In the genomic region with DNA sequence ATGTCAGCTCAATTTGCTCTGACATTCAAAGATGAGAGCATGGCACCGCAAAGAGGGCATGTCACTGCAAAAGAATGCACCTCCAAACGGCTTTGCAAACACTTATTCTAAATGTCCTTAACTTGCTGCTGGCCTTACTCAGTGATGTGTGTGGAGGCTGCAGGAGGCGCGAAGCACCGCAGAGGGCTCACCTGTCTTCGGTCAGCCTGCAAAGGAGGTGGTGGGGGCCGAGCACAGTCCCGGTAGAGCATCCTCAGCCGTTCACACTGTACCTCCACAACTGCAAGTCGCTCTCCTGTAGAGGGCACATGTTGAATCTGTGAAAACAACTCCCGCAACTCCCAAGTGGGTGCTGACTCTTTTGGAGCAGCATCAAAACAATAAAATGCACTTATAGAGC, we compare ENCODE assay signal across 24 cellular contexts.
DNase-seq lines count a peak whose midpoint lies in the region; ATAC-seq and TF ChIP-seq lines count a peak whose summit lies in the region.
"Had no signal": no experiment of that assay in that cellular context is flagged by ENCODE, and none has a peak within 500 bp of the region (broad histone marks: within the 10 kb centered on the region; RNA-seq: fewer than 3 reads in every experiment).

No MANE protein-coding gene starts in this region.

- H3K4me3 ChIP-seq in uterus, result no peak overlapping the region
- H3K4me3 ChIP-seq: vagina had no signal

- no peaks in the 10 kb centered on the region for H3K4me1 ChIP-seq in uterus
- H3K4me1 ChIP-seq: vagina had no signal

- CTCF ChIA-PET in activated B cell treated with CpG ODN at 0.5 μM for 24 hours (lab: Charles Lee), result no interaction called here

- POLR2A ChIA-PET in activated B cell treated with CpG ODN at 0.5 μM for 24 hours (lab: Charles Lee), result interaction anchor here (1.2 kb wide), 1 partner anchor 144 kb away, joined by 3 read pairs; no protein-coding TSS in a partner anchor

- no peak for TF ChIP-seq CTCF in activated B cell treated with CpG ODN at 0.5 μM for 24 hours (IDR thresholded peaks at IDR 0.05)
- no peak for TF ChIP-seq CTCF in uterus (IDR thresholded peaks at IDR 0.05)

- no peak overlapping the region for H3K4me3 Mint-ChIP-seq in activated T-cell treated with anti-CD3 and anti-CD28 coated beads, Interleukin-2, amount 50 U/mL, for 72 hours
- H3K4me3 Mint-ChIP-seq in activated B cell treated with CpG ODN at 0.5 μM for 24 hours, result no peak overlapping the region
- H3K4me3 Mint-ChIP-seq: activated naive CD8-positive, alpha-beta T cell treated with anti-CD3 and anti-CD28 coated beads, Interleukin-2, amount 50 U/mL, for 24 hours; immature natural killer cell; natural killer cell; T-helper 1 cell treated with Interleukin-12 subunit alpha and Interleukin-12 subunit beta and Interleukin-4 antibody, amounts not matched to agents 30 μg/mL and 1 μg/mL, for 36 hours had no signal

- H3K27ac ChIP-seq in uterus, result no peak overlapping the region
- H3K27ac ChIP-seq: foreskin keratinocyte, vagina had no signal

- H3K9me3 ChIP-seq in uterus, result no peaks in the 10 kb centered on the region
- H3K9me3 ChIP-seq: vagina had no signal

- intact Hi-C loops in activated B cell treated with CpG ODN at 0.5 μM for 24 hours (cut with micrococcal nuclease) (loop anchor here (5.0 kb wide), 1 partner anchor 168 kb away; no protein-coding TSS in a partner anchor), uterus (cut with DNase I; ENCODE audit: low total_unique reads) (no loop called here)

- H3K36me3 ChIP-seq in uterus, result no peaks in the 10 kb centered on the region

- TF ChIP-seq POLR2A in uterus (IDR thresholded peaks at IDR 0.05), result no peak

- DNase-seq in activated T-cell treated with anti-CD3 and anti-CD28 coated beads, Interleukin-2, amount 50 U/mL, for 72 hours, result no peak
- DNase-seq in activated T-cell treated with anti-CD3 and anti-CD28 coated beads, Interleukin-2, amount 50 U/mL, for 1 hour, result no peak
- DNase-seq in activated B cell treated with CpG ODN at 0.5 μM for 24 hours, result no peak
- peak; percentile 37 for DNase-seq in iPS-NIHi7 (ENCODE audit: extremely low spot score)
- DNase-seq in hepatic stellate cell (ENCODE audit: low spot score), result no peak
- DNase-seq in middle frontal gyrus (ENCODE audit: extremely low spot score, low spot score), result no peak
- DNase-seq in uterus, result no peak
- DNase-seq: activated gamma-delta T cell; activated naive CD8-positive, alpha-beta T cell treated with anti-CD3 and anti-CD28 coated beads, Interleukin-2, amount 50 U/mL, for 24 hours; activated T-cell treated with anti-CD3 and anti-CD28 coated beads for 4 hours; DMS53; effector memory CD4-positive, alpha-beta T cell; immature natural killer cell; natural killer cell; NCI-H1105; NCI-H2029; NCI-H345; NCI-H748 treated with DMSO at 0.1 percent for 48 hours; stimulated activated naive CD4-positive, alpha-beta T cell treated with Interleukin-2 at 50 U/mL for 16 hours had no signal

- no peaks in the 10 kb centered on the region for H3K4me1 Mint-ChIP-seq in activated T-cell treated with anti-CD3 and anti-CD28 coated beads, Interleukin-2, amount 50 U/mL, for 72 hours (ENCODE audit: low read depth)
- peaks cover 44% of the 10 kb centered on the region for H3K4me1 Mint-ChIP-seq in activated B cell treated with CpG ODN at 0.5 μM for 24 hours
- H3K4me1 Mint-ChIP-seq: activated naive CD8-positive, alpha-beta T cell treated with anti-CD3 and anti-CD28 coated beads, Interleukin-2, amount 50 U/mL, for 24 hours; immature natural killer cell; natural killer cell had no signal

- H3K27me3 Mint-ChIP-seq in activated T-cell treated with anti-CD3 and anti-CD28 coated beads, Interleukin-2, amount 50 U/mL, for 72 hours (ENCODE audit: low read depth), result no peaks in the 10 kb centered on the region
- H3K27me3 Mint-ChIP-seq in activated B cell treated with CpG ODN at 0.5 μM for 24 hours, result no peaks in the 10 kb centered on the region
- H3K27me3 Mint-ChIP-seq: activated naive CD8-positive, alpha-beta T cell treated with anti-CD3 and anti-CD28 coated beads, Interleukin-2, amount 50 U/mL, for 24 hours had no signal

- H3K9me3 Mint-ChIP-seq in activated T-cell treated with anti-CD3 and anti-CD28 coated beads, Interleukin-2, amount 50 U/mL, for 72 hours, result no peaks in the 10 kb centered on the region
- no peaks in the 10 kb centered on the region for H3K9me3 Mint-ChIP-seq in activated B cell treated with CpG ODN at 0.5 μM for 24 hours
- H3K9me3 Mint-ChIP-seq: activated naive CD8-positive, alpha-beta T cell treated with anti-CD3 and anti-CD28 coated beads, Interleukin-2, amount 50 U/mL, for 24 hours; immature natural killer cell; natural killer cell; T-helper 1 cell treated with Interleukin-12 subunit alpha and Interleukin-12 subunit beta and Interleukin-4 antibody, amounts not matched to agents 30 μg/mL and 1 μg/mL, for 36 hours had no signal

- H3K27ac Mint-ChIP-seq in activated T-cell treated with anti-CD3 and anti-CD28 coated beads, Interleukin-2, amount 50 U/mL, for 72 hours, result peak overlapping the region; percentile 33
- peak overlapping the region; percentile 71 for H3K27ac Mint-ChIP-seq in activated B cell treated with CpG ODN at 0.5 μM for 24 hours
- H3K27ac Mint-ChIP-seq: activated naive CD8-positive, alpha-beta T cell treated with anti-CD3 and anti-CD28 coated beads, Interleukin-2, amount 50 U/mL, for 24 hours; immature natural killer cell; natural killer cell; T-helper 1 cell treated with Interleukin-12 subunit alpha and Interleukin-12 subunit beta and Interleukin-4 antibody, amounts not matched to agents 30 μg/mL and 1 μg/mL, for 36 hours had no signal

- no peak for ATAC-seq in activated T-cell treated with anti-CD3 and anti-CD28 coated beads, Interleukin-2, amount 50 U/mL, for 72 hours (replicated peaks in 1 of 2)
- ATAC-seq in activated B cell treated with CpG ODN at 0.5 μM for 24 hours (ENCODE audit: low read depth) (no peak), HG03439 (IDR thresholded peaks at IDR 0.05; ENCODE audit: unreplicated experiment) (no peak)
- ATAC-seq: activated naive CD8-positive, alpha-beta T cell treated with anti-CD3 and anti-CD28 coated beads, Interleukin-2, amount 50 U/mL, for 24 hours; foreskin keratinocyte; left lobe of liver; natural killer cell had no signal

- H3K27me3 ChIP-seq in uterus, result no peaks in the 10 kb centered on the region
- H3K27me3 ChIP-seq: foreskin keratinocyte, vagina had no signal

- no peaks in the 10 kb centered on the region for H3K36me3 Mint-ChIP-seq in activated T-cell treated with anti-CD3 and anti-CD28 coated beads, Interleukin-2, amount 50 U/mL, for 72 hours (ENCODE audit: insufficient read depth in 2 of 2)
- H3K36me3 Mint-ChIP-seq in activated B cell treated with CpG ODN at 0.5 μM for 24 hours (ENCODE audit: low read depth), result peaks cover 46% of the 10 kb centered on the region
- H3K36me3 Mint-ChIP-seq: natural killer cell had no signal
